21 cellular contexts compared by ENCODE assay signal in the genomic region with DNA sequence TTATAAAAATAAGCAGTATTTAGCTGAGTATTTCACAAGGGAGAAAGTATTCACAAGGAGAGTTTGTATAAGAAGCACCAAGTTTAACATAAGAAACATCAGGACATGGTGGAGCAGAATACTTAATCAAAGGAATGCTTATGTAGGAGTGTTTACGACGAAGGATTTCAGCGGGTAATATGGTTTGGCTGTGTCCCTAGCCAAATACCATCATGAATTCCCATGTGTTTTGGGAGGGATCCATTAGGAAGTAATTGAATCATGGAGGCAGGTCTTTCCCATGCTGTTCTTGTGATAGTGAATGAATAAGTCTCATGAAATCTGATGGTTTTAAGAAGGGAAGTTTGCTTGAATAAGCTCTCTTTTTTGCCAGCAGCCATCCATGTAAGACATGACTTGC.
"Had no signal": no experiment of that assay in that cellular context is flagged by ENCODE, and none has a peak within 500 bp of the region (broad histone marks: within the 10 kb centered on the region; RNA-seq: fewer than 3 reads in every experiment).

No MANE protein-coding gene starts in this region.

- H3K4me1 ChIP-seq: colonic mucosa, heart left ventricle, neural progenitor cell, right atrium auricular region, sigmoid colon, tibial artery, upper lobe of left lung, uterus had no signal

- H2AFZ ChIP-seq: neural progenitor cell had no signal

- DNase-seq: colonic mucosa; effector CD4-positive, alpha-beta T cell; endodermal cell; heart left ventricle; hippocampal formation; left colon; left ventricle myocardium superior; mesenchymal stem cell; midbrain; nucleus accumbens; ovary; sigmoid colon; stimulated activated CD4-positive, alpha-beta T cell treated with anti-CD3 and anti-CD28 coated beads, Interleukin-2, amount 100 ng/mL, for 48 hours; stimulated activated CD8-positive, alpha-beta memory T cell treated with anti-CD3 and anti-CD28 coated beads, Interleukin-4, amount 100 ng/mL, for 48 hours; tibial artery; upper lobe of left lung; uterus had no signal

- H3K4me2 ChIP-seq: neural progenitor cell, smooth muscle cell had no signal

- H3K9ac ChIP-seq: neural progenitor cell had no signal

- H3K4me3 ChIP-seq: colonic mucosa, heart left ventricle, lung, neural progenitor cell, ovary, right atrium auricular region, sigmoid colon, smooth muscle cell, tibial artery, upper lobe of left lung, uterus had no signal

- H3K9me3 ChIP-seq: colonic mucosa, ovary, right atrium auricular region, tibial artery, upper lobe of left lung, uterus had no signal

- H3K36me3 ChIP-seq: colonic mucosa, heart left ventricle, neural progenitor cell, ovary, right atrium auricular region, sigmoid colon, tibial artery, upper lobe of left lung, uterus had no signal

- H3K27ac ChIP-seq: colonic mucosa, heart left ventricle, neural progenitor cell, ovary, right atrium auricular region, sigmoid colon, tibial artery, upper lobe of left lung, uterus had no signal

- H3K27me3 ChIP-seq: colonic mucosa, heart left ventricle, neural progenitor cell, ovary, right atrium auricular region, sigmoid colon, tibial artery, upper lobe of left lung, uterus had no signal
